Comparison of ENCODE assay signal across 15 cellular contexts in the genomic region with DNA sequence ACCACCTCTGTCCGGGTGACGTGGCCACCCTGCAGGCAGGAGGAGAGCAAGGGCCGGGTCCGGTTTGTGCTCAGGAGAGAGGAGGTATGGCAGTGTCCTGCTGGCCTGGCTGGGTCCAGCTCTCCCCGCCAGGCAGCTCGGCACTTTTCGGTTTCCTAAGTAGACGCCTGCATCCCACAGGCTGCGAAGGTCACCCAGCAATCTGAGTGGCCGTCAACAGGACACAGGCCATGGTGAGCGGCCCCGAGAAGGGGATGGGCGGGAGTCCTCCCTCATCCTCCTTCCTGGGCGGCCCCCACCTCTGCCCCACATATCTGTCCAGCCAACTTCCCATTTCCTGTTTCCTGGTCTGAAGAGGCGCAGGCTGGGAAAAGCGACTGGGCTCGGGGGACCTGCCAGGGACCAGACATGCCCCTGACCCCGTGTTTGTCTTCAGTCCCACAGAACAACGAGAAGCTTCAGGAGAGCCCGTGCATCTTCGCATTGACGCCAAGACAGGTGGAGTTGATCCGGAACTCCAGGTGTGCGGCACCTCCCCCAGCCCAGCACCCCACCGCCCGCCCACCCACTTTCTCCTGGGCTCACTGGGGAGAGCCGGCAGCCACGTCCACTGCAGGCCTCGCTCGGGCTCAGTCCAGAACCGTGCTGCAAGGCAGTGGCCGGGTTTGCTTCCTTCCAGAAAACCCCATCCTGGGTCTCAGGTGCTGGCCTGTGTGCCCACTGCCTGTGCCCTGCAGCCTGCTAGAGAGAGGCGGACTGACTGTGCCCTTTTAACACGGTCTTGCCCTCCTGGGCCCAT. TPM values are rescaled to one million over a fixed set of nuclear protein-coding genes. Genes with fewer than 3 reads are reported as not detected.
DNase-seq lines count a peak whose midpoint lies in the region; ATAC-seq and TF ChIP-seq lines count a peak whose summit lies in the region.
"Had no signal": no experiment of that assay in that cellular context is flagged by ENCODE, and none has a peak within 500 bp of the region (broad histone marks: within the 10 kb centered on the region; RNA-seq: fewer than 3 reads in every experiment).

No MANE protein-coding gene starts in this region.

- no peak overlapping the region for H2AFZ ChIP-seq in osteoblast (ENCODE audit: low read length)
- no peak overlapping the region for H2AFZ ChIP-seq in GM23248

- H4K20me1 ChIP-seq in osteoblast (ENCODE audit: insufficient read depth, low read length) (peaks cover 14% of the 10 kb centered on the region), GM23248 (ENCODE audit: insufficient read depth) (no peaks in the 10 kb centered on the region)

- peaks cover 43% of the 10 kb centered on the region for H3K79me2 ChIP-seq in osteoblast (ENCODE audit: insufficient read depth, low read length)
- peaks cover 39% of the 10 kb centered on the region for H3K79me2 ChIP-seq in GM23248 (ENCODE audit: insufficient read depth)

- H3K36me3 ChIP-seq in osteoblast (ENCODE audit: insufficient read depth, low read length) = peaks cover 8% of the 10 kb centered on the region
- peaks cover 65% of the 10 kb centered on the region for H3K36me3 ChIP-seq in WERI-Rb-1
- H3K36me3 ChIP-seq in GM23248 (ENCODE audit: low read depth) = no peaks in the 10 kb centered on the region; the same call in 1 of the 2 replicates

- H3K4me3 ChIP-seq in right cardiac atrium (ENCODE audit: low read length) (no peak overlapping the region), osteoblast (ENCODE audit: insufficient read depth, low read length) (no peak overlapping the region), WERI-Rb-1 (ENCODE audit: low read depth, low read length) (no peak overlapping the region), GM23248 (no peak overlapping the region)
- H3K4me3 ChIP-seq: A549 had no signal

- 72% methylated on average over 34 of the region's 34 CpGs for WGBS in right cardiac atrium
- 94% methylated on average over 30 to 34 of the region's 34 CpGs for WGBS in GM23248 (ENCODE audit: low coverage in 1 of 2, low lambda C conversion rate in 2 of 2, missing lambda C conversion rate in 2 of 2), 2 experiments

- H3K4me2 ChIP-seq in osteoblast (ENCODE audit: insufficient read depth, low read length) (no peak overlapping the region), GM23248 (ENCODE audit: unreplicated experiment) (no peak overlapping the region)
- H3K4me2 ChIP-seq: A549 had no signal

- DNase-seq in G401 (ENCODE audit: low spot score) (peak; percentile 24), dermis microvascular lymphatic vessel endothelial cell (ENCODE audit: low read depth in 2 of 2) (peak; percentile 2 to 33), right cardiac atrium (peak in 1 of 3 donors; percentile 76), osteoblast (ENCODE audit: insufficient read length, low spot score, missing footprints) (peak; percentile 58), WERI-Rb-1 (no peak), GM23248 (no peak)
- no peak for DNase-seq in activated CD4-positive, alpha-beta T cell treated with anti-CD3 and anti-CD28 coated beads for 1 hour
- DNase-seq: COR-L47, H9, NCI-H1048, NCI-H69, PC-3 had no signal

- H3K27me3 ChIP-seq in right cardiac atrium (ENCODE audit: control insufficient read depth, insufficient read depth) = no peaks in the 10 kb centered on the region
- H3K27me3 ChIP-seq in osteoblast (ENCODE audit: insufficient read depth, low read length) = no peaks in the 10 kb centered on the region
- no peaks in the 10 kb centered on the region for H3K27me3 ChIP-seq in WERI-Rb-1 (ENCODE audit: insufficient read depth, low read depth, severe bottlenecking)
- no peaks in the 10 kb centered on the region for H3K27me3 ChIP-seq in GM23248 (replicated peaks; ENCODE audit: insufficient read depth)

- H3K9me3 ChIP-seq in right cardiac atrium (ENCODE audit: control insufficient read depth, low read length) (no peaks in the 10 kb centered on the region), osteoblast (ENCODE audit: low read depth, low read length) (no peaks in the 10 kb centered on the region), WERI-Rb-1 (ENCODE audit: severe bottlenecking) (no peaks in the 10 kb centered on the region), GM23248 (ENCODE audit: low read depth) (no peaks in the 10 kb centered on the region)
- H3K9me3 ChIP-seq: A549 had no signal

- in situ Hi-C loops in G401 (cut with HindIII; ENCODE audit: low sequenced_read_pairs) = no loop called here
- in situ Hi-C loops in GM23248 (cut with MboI) = no loop called here

- no peaks in the 10 kb centered on the region for H3K4me1 ChIP-seq in right cardiac atrium (ENCODE audit: control insufficient read depth, insufficient read depth, low read length)
- no peaks in the 10 kb centered on the region for H3K4me1 ChIP-seq in osteoblast (ENCODE audit: insufficient read depth, low read length)
- H3K4me1 ChIP-seq in GM23248 (ENCODE audit: insufficient read depth) = no peaks in the 10 kb centered on the region
- H3K4me1 ChIP-seq: A549 had no signal

- no peak overlapping the region for H3K27ac ChIP-seq in right cardiac atrium (ENCODE audit: low read length)
- no peak overlapping the region for H3K27ac ChIP-seq in osteoblast (ENCODE audit: low read depth, low read length)
- H3K27ac ChIP-seq in WERI-Rb-1 = no peak overlapping the region
- no peak overlapping the region for H3K27ac ChIP-seq in GM23248
- H3K27ac ChIP-seq: A549, C4-2B had no signal

- intact Hi-C loops in right cardiac atrium (cut with DNase I) = no loop called here

- ATAC-seq in right cardiac atrium (peak; percentile 17 to 63), HG02884 (IDR thresholded peaks at IDR 0.05; ENCODE audit: unreplicated experiment) (no peak)
- ATAC-seq: A549, PC-3 had no signal

- H3F3A ChIP-seq in GM23248 (ENCODE audit: insufficient read depth) = no peaks in the 10 kb centered on the region

- no peak overlapping the region for H3K9ac ChIP-seq in GM23248

- TF ChIP-seq CTCF in osteoblast (IDR thresholded peaks at IDR 0.05; ENCODE audit: extremely low read depth, low read depth, low read length) (no peak), WERI-Rb-1 (IDR thresholded peaks at IDR 0.05; ENCODE audit: low read depth, low read length) (no peak)

- no peaks in the 10 kb centered on the region for H3K9me2 ChIP-seq in GM23248 (ENCODE audit: insufficient read depth)

RNA-seq across cellular contexts. Expression of a gene that starts 16.3 kb away (rescaled TPM):
- 24.7 and 45.7 TPM in 2 replicates for total RNA-seq in G401 (2014; rRNA removed; shearing (Covaris generic))
- total RNA-seq in dermis microvascular lymphatic vessel endothelial cell = 24.1 and 32.9 TPM in 2 replicates
- total RNA-seq in right cardiac atrium = 10 to 100 TPM; 11.9 to 13.1 (median 12.5) TPM
- polyA plus RNA-seq in right cardiac atrium = 9.6 TPM
- total RNA-seq in osteoblast = 14.7 and 21.4 TPM in 2 replicates
- 16.8 and 21.0 TPM in 2 replicates for total RNA-seq in GM23248 (2014; rRNA removed; shearing (Covaris generic))
- polyA plus RNA-seq in GM23248 (2016; fragmentation: Nextera tagmentation; extraction: Ambion mirVana) = 6.9 and 9.1 TPM in 2 replicates

RNA-seq across cellular contexts. Expression of a gene that starts 38.5 kb away (rescaled TPM):
- 2,932 and 3,263 TPM in 2 replicates for total RNA-seq in G401 (2014; rRNA removed; shearing (Covaris generic))
- 1,892 and 3,249 TPM in 2 replicates for total RNA-seq in dermis microvascular lymphatic vessel endothelial cell
- total RNA-seq in right cardiac atrium = 1,000 to 10,000 TPM; 2,000 to 2,630 (median 2,240) TPM
- polyA plus RNA-seq in right cardiac atrium = 1,037 TPM
- 2,656 and 2,968 TPM in 2 replicates for total RNA-seq in osteoblast
- 2,755 and 2,906 TPM in 2 replicates for total RNA-seq in GM23248 (2014; rRNA removed; shearing (Covaris generic))
- 326 and 331 TPM in 2 replicates for polyA plus RNA-seq in GM23248 (2016; fragmentation: Nextera tagmentation; extraction: Ambion mirVana)

RNA-seq across cellular contexts. Expression of a gene that starts 42.9 kb away (rescaled TPM):
- total RNA-seq in G401 (2014; rRNA removed; shearing (Covaris generic)) = 12.8 and 13.3 TPM in 2 replicates
- total RNA-seq in dermis microvascular lymphatic vessel endothelial cell = 7.2 and 14.2 TPM in 2 replicates
- total RNA-seq in right cardiac atrium = 10 to 100 TPM; 28.6 to 32.6 (median 31.6) TPM
- polyA plus RNA-seq in right cardiac atrium = 17.5 TPM
- total RNA-seq in osteoblast = 38.6 and 42.7 TPM in 2 replicates
- total RNA-seq in GM23248 (2014; rRNA removed; shearing (Covaris generic)) = 33.6 and 41.3 TPM in 2 replicates
- polyA plus RNA-seq in GM23248 (2016; fragmentation: Nextera tagmentation; extraction: Ambion mirVana) = 17.8 and 20.6 TPM in 2 replicates

RNA-seq across cellular contexts. Expression of a gene that starts 52.9 kb away (rescaled TPM):
- 171 and 247 TPM in 2 replicates for total RNA-seq in G401 (2014; rRNA removed; shearing (Covaris generic))
- total RNA-seq in dermis microvascular lymphatic vessel endothelial cell = 127 and 171 TPM in 2 replicates
- 100 to 1,000 TPM in 2 of 4 donors, 10 to 100 TPM in 2; 67.8 to 121 (median 93.4) TPM for total RNA-seq in right cardiac atrium
- 122 TPM for polyA plus RNA-seq in right cardiac atrium
- 122 and 131 TPM in 2 replicates for total RNA-seq in osteoblast
- total RNA-seq in GM23248 (2014; rRNA removed; shearing (Covaris generic)) = 167 and 194 TPM in 2 replicates
- polyA plus RNA-seq in GM23248 (2016; fragmentation: Nextera tagmentation; extraction: Ambion mirVana) = 47.6 and 51.1 TPM in 2 replicates

Comparison
In these comparisons a context has a peak if more than half of its experiments do, and no peak if none do; other contexts are left out.
1. DNase-seq: peak in G401 (single experiment), dermis microvascular lymphatic vessel endothelial cell (2 of 2) and osteoblast (single experiment); none in WERI-Rb-1 (single experiment), GM23248 (single experiment) and activated CD4-positive, alpha-beta T cell treated with anti-CD3 and anti-CD28 coated beads for 1 hour (single experiment).